In genomic region chr18:54151376-54151775, GRCh38 we compare ENCODE assay signal across 15 cellular contexts.
DNase-seq lines count a peak whose midpoint lies in the region; TF ChIP-seq lines count a peak whose summit lies in the region.
"Had no signal": no experiment of that assay in that cellular context is flagged by ENCODE, and none has a peak within 500 bp of the region (broad histone marks: within the 10 kb centered on the region; RNA-seq: fewer than 3 reads in every experiment).

No MANE protein-coding gene starts in this region.

- no peak overlapping the region for H3K4me3 ChIP-seq in skeletal muscle satellite cell (ENCODE audit: low read length)
- no peak overlapping the region for H3K4me3 ChIP-seq in foreskin fibroblast (ENCODE audit: low read depth in 1 of 2, low read length in 2 of 2)

- H3K27me3 Mint-ChIP-seq in activated naive CD4-positive, alpha-beta T cell treated with anti-CD3 and anti-CD28 coated beads, Interleukin-2, amount 50 U/mL, for 24 hours = no peaks in the 10 kb centered on the region
- H3K27me3 Mint-ChIP-seq in chondrocyte (ENCODE audit: low read depth) = no peaks in the 10 kb centered on the region
- H3K27me3 Mint-ChIP-seq: B cell; CD4-positive, alpha-beta T cell; IgD-negative memory B cell had no signal

- H3K4me3 Mint-ChIP-seq in activated naive CD4-positive, alpha-beta T cell treated with anti-CD3 and anti-CD28 coated beads, Interleukin-2, amount 50 U/mL, for 24 hours = no peak overlapping the region
- H3K4me3 Mint-ChIP-seq in chondrocyte (ENCODE audit: unreplicated experiment) = no peak overlapping the region
- H3K4me3 Mint-ChIP-seq: B cell; CD4-positive, alpha-beta T cell; IgD-negative memory B cell had no signal

- peaks cover 33% of the 10 kb centered on the region for H3K36me3 ChIP-seq in skeletal muscle satellite cell (ENCODE audit: insufficient read depth, low read length)

- TF ChIP-seq CTCF in chondrocyte (IDR thresholded peaks at IDR 0.05) (no peak), foreskin fibroblast (IDR thresholded peaks at IDR 0.05; ENCODE audit: low read depth, low read length) (no peak)

- H3K27ac Mint-ChIP-seq in activated naive CD4-positive, alpha-beta T cell treated with anti-CD3 and anti-CD28 coated beads, Interleukin-2, amount 50 U/mL, for 24 hours = peak overlapping the region; percentile 69
- peak overlapping the region; percentile 0 for H3K27ac Mint-ChIP-seq in chondrocyte (ENCODE audit: unreplicated experiment)
- H3K27ac Mint-ChIP-seq: B cell; CD4-positive, alpha-beta T cell; IgD-negative memory B cell had no signal

- peaks cover 27% of the 10 kb centered on the region for H3K36me3 Mint-ChIP-seq in activated naive CD4-positive, alpha-beta T cell treated with anti-CD3 and anti-CD28 coated beads, Interleukin-2, amount 50 U/mL, for 24 hours
- peaks cover 13% of the 10 kb centered on the region for H3K36me3 Mint-ChIP-seq in chondrocyte (ENCODE audit: low read depth)

- H3K9me3 ChIP-seq in skeletal muscle satellite cell (replicated peaks; ENCODE audit: low read length) = no peaks in the 10 kb centered on the region

- peaks cover 42% of the 10 kb centered on the region for H3K4me1 ChIP-seq in skeletal muscle satellite cell (ENCODE audit: control insufficient read depth, insufficient read depth, low read length)

- H3K9ac ChIP-seq in skeletal muscle satellite cell (ENCODE audit: low read depth, low read length) = no peak overlapping the region

- no peaks in the 10 kb centered on the region for H3K27me3 ChIP-seq in skeletal muscle satellite cell (ENCODE audit: control insufficient read depth, insufficient read depth, low read length)

- H3K4me2 ChIP-seq in skeletal muscle satellite cell (ENCODE audit: low read length) = peak overlapping the region; percentile 13

- DNase-seq in activated naive CD4-positive, alpha-beta T cell treated with Interleukin-2 at 50 U/mL for 16 hours = no peak
- DNase-seq in NCI-H82 treated with DMSO at 0.1 percent for 48 hours (lab: John Stamatoyannopoulos, UW; ENCODE audit: unreplicated experiment) = peak; percentile 12
- no peak for DNase-seq in chondrocyte (ENCODE audit: low spot score)
- no peak for DNase-seq in DMS53 treated with DMSO at 0.1 percent for 48 hours (lab: John Stamatoyannopoulos, UW; ENCODE audit: unreplicated experiment)
- no peak for DNase-seq in foreskin fibroblast
- DNase-seq: CD4-positive, alpha-beta T cell; DND-41; GDM1; GOT3; NCI-H1436; NCI-H345 had no signal

- H3K9me3 Mint-ChIP-seq in activated naive CD4-positive, alpha-beta T cell treated with anti-CD3 and anti-CD28 coated beads, Interleukin-2, amount 50 U/mL, for 24 hours = no peaks in the 10 kb centered on the region
- H3K9me3 Mint-ChIP-seq in chondrocyte (ENCODE audit: low read depth) = peaks cover 2% of the 10 kb centered on the region
- H3K9me3 Mint-ChIP-seq: CD4-positive, alpha-beta T cell; IgD-negative memory B cell had no signal

- H3K4me1 Mint-ChIP-seq in activated naive CD4-positive, alpha-beta T cell treated with anti-CD3 and anti-CD28 coated beads, Interleukin-2, amount 50 U/mL, for 24 hours = peaks cover 48% of the 10 kb centered on the region
- peaks cover 33% of the 10 kb centered on the region for H3K4me1 Mint-ChIP-seq in chondrocyte (ENCODE audit: low read depth)
- H3K4me1 Mint-ChIP-seq: B cell had no signal
